Comparison of ENCODE assay signal across 28 cellular contexts in the genomic region with DNA sequence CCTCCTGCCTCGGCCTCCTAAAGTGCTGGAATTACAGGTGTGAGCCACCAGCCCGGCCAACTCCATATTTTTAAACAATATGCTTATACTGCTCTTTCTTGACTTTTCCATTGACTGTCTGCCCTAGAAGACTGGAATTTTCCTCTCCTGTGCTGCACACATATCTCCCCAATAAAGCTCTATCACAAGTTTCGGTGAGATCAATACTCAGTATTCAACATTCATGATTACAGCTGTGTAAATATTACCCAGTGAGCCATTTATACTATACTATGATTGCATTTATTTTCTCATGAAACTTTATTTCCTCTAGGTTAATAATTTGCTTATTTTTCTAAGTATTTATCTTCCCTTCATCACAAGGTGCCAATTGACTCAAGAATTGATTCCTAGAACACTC. TPM values are rescaled to one million over a fixed set of nuclear protein-coding genes. Genes with fewer than 3 reads are reported as not detected.
DNase-seq lines count a peak whose midpoint lies in the region; ATAC-seq and TF ChIP-seq lines count a peak whose summit lies in the region.
"Had no signal": no experiment of that assay in that cellular context is flagged by ENCODE, and none has a peak within 500 bp of the region (broad histone marks: within the 10 kb centered on the region; RNA-seq: fewer than 3 reads in every experiment).

No MANE protein-coding gene starts in this region.

- H3K4me1 Mint-ChIP-seq in natural killer cell (peaks cover 24 to 26% of the 10 kb centered on the region in 2 donors), chondrocyte (ENCODE audit: low read depth) (peaks cover 46% of the 10 kb centered on the region)
- peaks cover 20 to 24% of the 10 kb centered on the region in 2 donors for H3K4me1 Mint-ChIP-seq in natural killer cell treated with Interleukin-12 subunit alpha and Interleukin-12 subunit beta and Interleukin-15 and Interleukin-18, amount 100 ng/mL, for 72 hours (ENCODE audit: low read depth in 2 of 2)

- no peak for TF ChIP-seq EP300 in stomach (IDR thresholded peaks at IDR 0.05)

- H3K9me2 ChIP-seq in SU-DHL-6 (replicated peaks; ENCODE audit: insufficient read depth, low read length) = no peaks in the 10 kb centered on the region

- H3K27me3 Mint-ChIP-seq in natural killer cell (ENCODE audit: low read depth in 2 of 2) = no peaks in the 10 kb centered on the region
- H3K27me3 Mint-ChIP-seq in natural killer cell treated with Interleukin-12 subunit alpha and Interleukin-12 subunit beta and Interleukin-15 and Interleukin-18, amount 100 ng/mL, for 72 hours = peaks cover 0 to 4% of the 10 kb centered on the region in 2 donors
- H3K27me3 Mint-ChIP-seq in chondrocyte (ENCODE audit: low read depth) = no peaks in the 10 kb centered on the region
- H3K27me3 Mint-ChIP-seq: activated T-cell treated with anti-CD3 and anti-CD28 coated beads, Interleukin-2, amount 50 U/mL, for 24 hours had no signal

- no peaks in the 10 kb centered on the region for H3K36me3 Mint-ChIP-seq in natural killer cell
- H3K36me3 Mint-ChIP-seq in natural killer cell treated with Interleukin-12 subunit alpha and Interleukin-12 subunit beta and Interleukin-15 and Interleukin-18, amount 100 ng/mL, for 72 hours = peaks cover 5% of the 10 kb centered on the region
- peaks cover 2% of the 10 kb centered on the region for H3K36me3 Mint-ChIP-seq in chondrocyte (ENCODE audit: low read depth)

- H3K9me3 Mint-ChIP-seq in natural killer cell = no peaks in the 10 kb centered on the region
- no peaks in the 10 kb centered on the region for H3K9me3 Mint-ChIP-seq in natural killer cell treated with Interleukin-12 subunit alpha and Interleukin-12 subunit beta and Interleukin-15 and Interleukin-18, amount 100 ng/mL, for 72 hours
- H3K9me3 Mint-ChIP-seq in chondrocyte (ENCODE audit: low read depth) = peaks cover 7% of the 10 kb centered on the region

- no peak for ATAC-seq in natural killer cell
- no peak for ATAC-seq in natural killer cell treated with Interleukin-12 subunit alpha and Interleukin-12 subunit beta and Interleukin-15 and Interleukin-18, amount 100 ng/mL, for 72 hours
- ATAC-seq in GM21360 (IDR thresholded peaks at IDR 0.05; ENCODE audit: unreplicated experiment) = no peak
- ATAC-seq: gastrocnemius medialis, K562, psoas muscle had no signal

- no peaks in the 10 kb centered on the region for H3K79me2 ChIP-seq in SU-DHL-6 (ENCODE audit: insufficient read depth, low read length)

- peak overlapping the region; percentile 34 for H3K4me2 ChIP-seq in SU-DHL-6 (ENCODE audit: low read depth, low read length, poor library complexity, severe bottlenecking)

- H3K27ac ChIP-seq in SU-DHL-6 (ENCODE audit: low read depth, low read length) (peak overlapping the region; percentile 97), stomach (peak overlapping the region in 4 of 5 donors; percentile 18 to 61 (median 40))
- H3K27ac ChIP-seq: gastrocnemius medialis, psoas muscle, sigmoid colon, SK-N-MC, VCaP had no signal

- WGBS in stomach, 5 donors = 28 to 62% (median 56%) methylated on average over 3 of the region's 3 CpGs

- no peak overlapping the region for H3K4me3 ChIP-seq in SU-DHL-6 (ENCODE audit: insufficient read depth, low read length, poor library complexity, severe bottlenecking)
- H3K4me3 ChIP-seq in stomach = no peak overlapping the region
- H3K4me3 ChIP-seq: gastrocnemius medialis, HAP-1, K562, psoas muscle, sigmoid colon, SK-N-MC had no signal

- no peak for TF ChIP-seq POLR2A in stomach (IDR thresholded peaks at IDR 0.05)

- DNase-seq in natural killer cell (no peak), chondrocyte (ENCODE audit: low spot score) (no peak), stomach (no peak), CD1c-positive myeloid dendritic cell (ENCODE audit: extremely low spot score) (no peak)
- DNase-seq in natural killer cell treated with Interleukin-12 subunit alpha and Interleukin-12 subunit beta and Interleukin-15 and Interleukin-18, amount 100 ng/mL, for 72 hours (ENCODE audit: low spot score) = no peak
- DNase-seq in stimulated activated CD4-positive, alpha-beta T cell treated with anti-CD3 and anti-CD28 coated beads, Interleukin-2, amount 100 ng/mL, for 48 hours = no peak
- DNase-seq: activated CD4-positive, alpha-beta T cell treated with anti-CD3 and anti-CD28 coated beads for 48 hours; activated naive CD4-positive, alpha-beta T cell treated with anti-CD3 and anti-CD28 coated beads, Interleukin-2, amount 50 U/mL, for 16 hours; activated T-cell treated with anti-CD3 and anti-CD28 coated beads, Interleukin-2, amount 50 U/mL, for 24 hours; Caco-2; caudate nucleus; DMS79; gastrocnemius medialis; NCI-H1436; NCI-H446; NCI-H82; nucleus accumbens; psoas muscle; sigmoid colon; trophoblast cell had no signal

- TF ChIP-seq CTCF in natural killer cell (IDR thresholded peaks at IDR 0.05) (no peak), SU-DHL-6 (IDR thresholded peaks at IDR 0.05; ENCODE audit: insufficient read depth, low read length, poor library complexity, severe bottlenecking) (no peak), chondrocyte (IDR thresholded peaks at IDR 0.05) (no peak), stomach (IDR thresholded peaks at IDR 0.05) (no peak)

- H3K9me3 ChIP-seq in SU-DHL-6 (ENCODE audit: insufficient read depth, low read length) (0 out of 2 replicates have a peak, but pooled peaks cover 4% of the 10 kb centered on the region), stomach (no peaks in the 10 kb centered on the region)
- H3K9me3 ChIP-seq: gastrocnemius medialis, HAP-1, psoas muscle, sigmoid colon had no signal

- H3K4me3 Mint-ChIP-seq in natural killer cell (peak overlapping the region; percentile 43), chondrocyte (ENCODE audit: unreplicated experiment) (no peak overlapping the region)
- H3K4me3 Mint-ChIP-seq in natural killer cell treated with Interleukin-12 subunit alpha and Interleukin-12 subunit beta and Interleukin-15 and Interleukin-18, amount 100 ng/mL, for 72 hours = no peak overlapping the region
- H3K4me3 Mint-ChIP-seq: activated T-cell treated with anti-CD3 and anti-CD28 coated beads, Interleukin-2, amount 50 U/mL, for 24 hours had no signal

- H3K27me3 ChIP-seq in SU-DHL-6 (ENCODE audit: low read length) = no peaks in the 10 kb centered on the region
- H3K27me3 ChIP-seq in stomach = no peaks in the 10 kb centered on the region
- H3K27me3 ChIP-seq: gastrocnemius medialis, sigmoid colon had no signal

- H3K27ac Mint-ChIP-seq in natural killer cell = no peak overlapping the region
- H3K27ac Mint-ChIP-seq in natural killer cell treated with Interleukin-12 subunit alpha and Interleukin-12 subunit beta and Interleukin-15 and Interleukin-18, amount 100 ng/mL, for 72 hours = no peak overlapping the region
- H3K27ac Mint-ChIP-seq in chondrocyte (ENCODE audit: unreplicated experiment) = peak overlapping the region; percentile 7
- H3K27ac Mint-ChIP-seq: activated T-cell treated with anti-CD3 and anti-CD28 coated beads, Interleukin-2, amount 50 U/mL, for 24 hours had no signal

- no peaks in the 10 kb centered on the region for H3K36me3 ChIP-seq in SU-DHL-6 (ENCODE audit: low read length)
- no peaks in the 10 kb centered on the region for H3K36me3 ChIP-seq in stomach
- H3K36me3 ChIP-seq: gastrocnemius medialis, HAP-1, sigmoid colon had no signal

- intact Hi-C loops in natural killer cell (cut with micrococcal nuclease) = no loop called here
- intact Hi-C loops in stomach (cut with DNase I; ENCODE audit: low total_unique reads) = no loop called here

- peaks cover 74% of the 10 kb centered on the region for H3F3A ChIP-seq in SU-DHL-6 (ENCODE audit: insufficient read depth)

- peak overlapping the region; percentile 27; the same call in 1 of the 2 replicates for H3K9ac ChIP-seq in SU-DHL-6 (ENCODE audit: low read length)

- no peaks in the 10 kb centered on the region for H4K20me1 ChIP-seq in SU-DHL-6 (ENCODE audit: low read depth, low read length)

- H2AFZ ChIP-seq in SU-DHL-6 (ENCODE audit: low read depth, low read length, severe bottlenecking) = peak overlapping the region; percentile 52

- H3K4me1 ChIP-seq in stomach = peaks cover 7 to 50% (median 30%) of the 10 kb centered on the region in 4 donors
- H3K4me1 ChIP-seq: Caco-2, gastrocnemius medialis, HAP-1, psoas muscle had no signal

RNA-seq across cellular contexts. Expression of gene GRID1, which starts 48.5 kb away (rescaled TPM):
- not detected for total RNA-seq in natural killer cell
- not detected for total RNA-seq in natural killer cell treated with Interleukin-12 subunit alpha and Interleukin-12 subunit beta and Interleukin-15 and Interleukin-18, amount 100 ng/mL, for 72 hours
- total RNA-seq in chondrocyte = 0.60 to 2.2 TPM (median 0.62 TPM) in 3 replicates
- total RNA-seq in stomach = 1 to 10 TPM in 4 of 5 donors, not detected in 1; 1.0 to 8.5 (median 1.9) TPM
- under 1 TPM; 0.31 to 0.63 (median 0.50) TPM for polyA plus RNA-seq in stomach
- total RNA-seq: A673, MCF 10A had no signal
